8 cellular contexts compared by ENCODE assay signal in genomic region chr6:6008114-6008647, GRCh38. TPM values are rescaled to one million over a fixed set of nuclear protein-coding genes. Genes with fewer than 3 reads are reported as not detected.
DNase-seq lines count a peak whose midpoint lies in the region; ATAC-seq and TF ChIP-seq lines count a peak whose summit lies in the region.

No MANE protein-coding gene starts in this region.

- H3K27me3 ChIP-seq in cardiac muscle cell = peaks cover 58% of the 10 kb centered on the region
- H3K27me3 ChIP-seq in Peyer's patch = peaks cover 0 to 63% of the 10 kb centered on the region in 2 donors
- H3K27me3 ChIP-seq in gastroesophageal sphincter = peaks cover 94% of the 10 kb centered on the region

- H3K9me3 Mint-ChIP-seq in stimulated activated naive CD8-positive, alpha-beta T cell treated with anti-CD3 and anti-CD28 coated beads, Interleukin-15, amount 100 ng/mL, for 72 hours = no peaks in the 10 kb centered on the region

- DNase-seq in cardiac muscle cell (ENCODE audit: low read depth in 1 of 2, low spot score in 1 of 2) (no peak), Right ventricle myocardium superior (no peak), Peyer's patch (no peak), OCI-M1 (lab: John Stamatoyannopoulos, UW) (no peak)
- DNase-seq in stimulated activated naive CD8-positive, alpha-beta T cell treated with anti-CD3 and anti-CD28 coated beads, Interleukin-15, amount 100 ng/mL, for 72 hours = no peak
- no peak for DNase-seq in activated CD4-positive, alpha-beta T cell treated with anti-CD3 and anti-CD28 coated beads for 4 hours

- TF ChIP-seq POLR2A in Peyer's patch (IDR thresholded peaks at IDR 0.05) (no peak), gastroesophageal sphincter (IDR thresholded peaks at IDR 0.05) (no peak)

- 2 to 8% methylated on average over 8 to 11 of the region's 18 CpGs for WGBS in gastroesophageal sphincter (ENCODE audit: low coverage in 1 of 2), 2 donors

- peak overlapping the region; percentile 52 for H3K4me3 ChIP-seq in cardiac muscle cell
- peak overlapping the region; percentile 33 to 58 (median 48) for H3K4me3 ChIP-seq in Peyer's patch
- peak overlapping the region; percentile 0 to 54 for H3K4me3 ChIP-seq in gastroesophageal sphincter

- no peak overlapping the region for H3K27ac Mint-ChIP-seq in stimulated activated naive CD8-positive, alpha-beta T cell treated with anti-CD3 and anti-CD28 coated beads, Interleukin-15, amount 100 ng/mL, for 72 hours

- peaks cover 87% of the 10 kb centered on the region for H3K27me3 Mint-ChIP-seq in stimulated activated naive CD8-positive, alpha-beta T cell treated with anti-CD3 and anti-CD28 coated beads, Interleukin-15, amount 100 ng/mL, for 72 hours

- ATAC-seq in Right ventricle myocardium superior (ENCODE audit: poor library complexity) (no peak), gastroesophageal sphincter (no peak), HG03520 (IDR thresholded peaks at IDR 0.05; ENCODE audit: unreplicated experiment) (no peak)
- peak; percentile 40 for ATAC-seq in stimulated activated naive CD8-positive, alpha-beta T cell treated with anti-CD3 and anti-CD28 coated beads, Interleukin-15, amount 100 ng/mL, for 72 hours

- H3K4me1 ChIP-seq in cardiac muscle cell (ENCODE audit: low read depth) (peaks cover 17% of the 10 kb centered on the region), Peyer's patch (peaks cover 0 to 34% (median 21%) of the 10 kb centered on the region in 4 donors), gastroesophageal sphincter (peaks cover 0 to 56% (median 28%) of the 10 kb centered on the region in 3 donors)

- peak overlapping the region; percentile 93 to 95 for H3K4me3 Mint-ChIP-seq in stimulated activated naive CD8-positive, alpha-beta T cell treated with anti-CD3 and anti-CD28 coated beads, Interleukin-15, amount 100 ng/mL, for 72 hours

- TF ChIP-seq EP300 in gastroesophageal sphincter (IDR thresholded peaks at IDR 0.05) = no peak

- no peaks in the 10 kb centered on the region for H3K36me3 ChIP-seq in cardiac muscle cell
- H3K36me3 ChIP-seq in Peyer's patch = no peaks in the 10 kb centered on the region
- H3K36me3 ChIP-seq in gastroesophageal sphincter = no peaks in the 10 kb centered on the region

- intact Hi-C loops in Right ventricle myocardium superior (cut with DNase I) = no loop called here

- TF ChIP-seq CTCF in cardiac muscle cell (IDR thresholded peaks at IDR 0.05; ENCODE audit: low read depth, low read length) (no peak), Peyer's patch (IDR thresholded peaks at IDR 0.05) (no peak), gastroesophageal sphincter (IDR thresholded peaks at IDR 0.05) (no peak)

- H3K9me3 ChIP-seq in cardiac muscle cell (ENCODE audit: low read depth) = no peaks in the 10 kb centered on the region
- H3K9me3 ChIP-seq in Peyer's patch = peaks cover 0 to 22% (median 0%) of the 10 kb centered on the region in 4 donors
- H3K9me3 ChIP-seq in gastroesophageal sphincter = peaks cover 0 to 6% (median 0%) of the 10 kb centered on the region in 3 donors

- peaks cover 60% of the 10 kb centered on the region for H3K4me1 Mint-ChIP-seq in stimulated activated naive CD8-positive, alpha-beta T cell treated with anti-CD3 and anti-CD28 coated beads, Interleukin-15, amount 100 ng/mL, for 72 hours

- H3K27ac ChIP-seq in cardiac muscle cell (no peak overlapping the region), Peyer's patch (peak overlapping the region in 3 of 4 donors; percentile 17 to 50 (median 47)), gastroesophageal sphincter (peak overlapping the region in 3 of 4 donors; percentile 72 to 79 (median 75))

RNA-seq across cellular contexts. Expression of gene NRN1, which starts 1.5 kb away (rescaled TPM):
- total RNA-seq in cardiac muscle cell (0.78 and 0.92 TPM in 2 replicates), Right ventricle myocardium superior (12.6 TPM), Peyer's patch (1 to 10 TPM in 2 of 4 donors, not detected in 2; 1.4 to 2.8 TPM), gastroesophageal sphincter (10 to 100 TPM in 3 of 4 donors, 1 to 10 TPM in 1; 5.6 to 22.7 (median 15.1) TPM)
- 0.26 and 0.69 TPM in 2 replicates for polyA plus RNA-seq in cardiac muscle cell
